Comparison of ENCODE assay signal across 17 cellular contexts in the genomic region with DNA sequence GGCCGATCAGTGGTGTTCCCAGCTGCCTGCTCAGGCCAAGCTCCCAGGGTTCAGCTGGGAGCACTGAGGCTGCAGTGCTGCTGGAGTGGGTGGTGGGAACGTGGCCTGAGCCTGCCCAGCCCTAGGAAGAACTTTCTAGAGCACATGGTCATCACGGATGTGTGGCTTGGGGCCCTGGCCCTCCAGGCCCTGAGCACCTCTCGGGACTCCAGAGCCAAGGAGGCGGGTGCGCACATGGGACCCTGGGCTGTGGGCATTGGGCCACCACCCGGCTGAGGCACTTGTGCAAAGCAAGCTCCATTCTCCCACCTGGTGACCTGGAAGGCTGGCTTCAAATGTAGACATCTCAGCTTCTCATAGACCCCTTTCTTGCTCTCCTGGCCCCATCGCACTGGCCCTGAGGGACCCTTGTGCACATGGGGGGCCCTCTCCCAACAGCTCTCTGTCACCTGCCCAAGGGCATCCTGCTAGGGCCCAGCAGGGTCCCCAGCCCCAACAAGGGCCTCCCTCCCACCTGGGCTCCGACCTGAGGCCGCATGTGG. TPM values are rescaled to one million over a fixed set of nuclear protein-coding genes. Genes with fewer than 3 reads are reported as not detected.
DNase-seq lines count a peak whose midpoint lies in the region; ATAC-seq and TF ChIP-seq lines count a peak whose summit lies in the region.
"Had no signal": no experiment of that assay in that cellular context is flagged by ENCODE, and none has a peak within 500 bp of the region (broad histone marks: within the 10 kb centered on the region; RNA-seq: fewer than 3 reads in every experiment).

No MANE protein-coding gene starts in this region.

- peak in 1 of 8 donors; percentile 1 for ATAC-seq in heart right ventricle
- ATAC-seq in upper lobe of right lung = no peak
- no peak for ATAC-seq in GM19463 (IDR thresholded peaks at IDR 0.05; ENCODE audit: unreplicated experiment)
- no peak for ATAC-seq in HG02571 (IDR thresholded peaks at IDR 0.05; ENCODE audit: unreplicated experiment)
- ATAC-seq: foreskin keratinocyte; stimulated activated naive CD8-positive, alpha-beta T cell treated with anti-CD3 and anti-CD28 coated beads, Interleukin-15, amount 100 ng/mL, for 72 hours had no signal

- no peaks in the 10 kb centered on the region for H3K36me3 ChIP-seq in heart right ventricle
- no peaks in the 10 kb centered on the region for H3K36me3 ChIP-seq in NT2/D1 (ENCODE audit: insufficient read depth, insufficient read length, low read length)
- no peaks in the 10 kb centered on the region for H3K36me3 ChIP-seq in upper lobe of right lung
- H3K36me3 ChIP-seq: Peyer's patch had no signal

- DNase-seq in heart right ventricle (peak in 1 of 2 donors; percentile 13), cardiac septum (ENCODE audit: low spot score) (no peak), NT2/D1 (ENCODE audit: low read depth, low spot score) (no peak), iPS-NIHi11 (ENCODE audit: low spot score) (peak; percentile 6), upper lobe of right lung (no peak), erythroblast (lab: John Stamatoyannopoulos, UW) (no peak)
- DNase-seq: activated CD4-positive, alpha-beta T cell treated with anti-CD3 and anti-CD28 coated beads, Interleukin-2, amount 10 ng/mL, durations not matched to agents 24 days and 14 days; activated T-cell treated with anti-CD3 and anti-CD28 coated beads for 4 hours; foreskin keratinocyte; NCI-H1436; NCI-H2171; NCI-H774; occipital lobe had no signal

- no peak for TF ChIP-seq POLR2A in erythroblast (IDR thresholded peaks at IDR 0.05; ENCODE audit: low read length)

- peak overlapping the region; percentile 57 to 91 (median 84) for H3K27ac ChIP-seq in heart right ventricle
- H3K27ac ChIP-seq in upper lobe of right lung = peak overlapping the region; percentile 68
- H3K27ac ChIP-seq: foreskin keratinocyte had no signal

- H3K4me3 ChIP-seq in heart right ventricle = no peak overlapping the region
- no peak overlapping the region for H3K4me3 ChIP-seq in NT2/D1 (ENCODE audit: insufficient read length, low read depth)
- no peak overlapping the region for H3K4me3 ChIP-seq in upper lobe of right lung
- H3K4me3 ChIP-seq: Peyer's patch had no signal

- WGBS in heart right ventricle, 2 donors = 86 to 87% methylated on average over 10 of the region's 10 CpGs

- H3K27me3 ChIP-seq in heart right ventricle (peaks cover 0 to 25% (median 12%) of the 10 kb centered on the region in 7 donors), NT2/D1 (ENCODE audit: insufficient read depth, insufficient read length) (peaks cover 10% of the 10 kb centered on the region), upper lobe of right lung (peaks cover 17% of the 10 kb centered on the region)
- H3K27me3 ChIP-seq: Peyer's patch had no signal

- TF ChIP-seq CTCF in heart right ventricle (IDR thresholded peaks at IDR 0.05) (no peak), upper lobe of right lung (IDR thresholded peaks at IDR 0.05) (no peak)

- H3K9ac ChIP-seq in NT2/D1 (ENCODE audit: insufficient read length, low read depth) = peak overlapping the region; percentile 21

- H3K9me3 ChIP-seq in heart right ventricle (no peaks in the 10 kb centered on the region), NT2/D1 (ENCODE audit: insufficient read depth, low read length) (no peaks in the 10 kb centered on the region), upper lobe of right lung (no peaks in the 10 kb centered on the region)
- H3K9me3 ChIP-seq: Peyer's patch had no signal

- intact Hi-C loops in heart right ventricle (cut with DNase I) (no loop called here), cardiac septum (cut with DNase I) (no loop called here), upper lobe of right lung (cut with DNase I) (no loop called here)

- H3K4me1 ChIP-seq in heart right ventricle (peaks cover 31 to 74% (median 62%) of the 10 kb centered on the region in 9 donors), NT2/D1 (ENCODE audit: insufficient read depth, insufficient read length) (peaks cover 44% of the 10 kb centered on the region), upper lobe of right lung (peaks cover 28% of the 10 kb centered on the region)
- H3K4me1 ChIP-seq: foreskin keratinocyte had no signal

RNA-seq across cellular contexts. Expression of a gene that starts 17.4 kb away (rescaled TPM):
- total RNA-seq in heart right ventricle (10 to 100 TPM in 7 of 10 donors, 1 to 10 TPM in 3; 2.6 to 20.8 (median 11.7) TPM), cardiac septum (11.7 TPM), upper lobe of right lung (21.5 TPM)
- polyA plus RNA-seq in heart right ventricle = 1 to 10 TPM; 2.0 to 5.4 TPM

RNA-seq across cellular contexts. Expression of a gene that starts 42.0 kb away (rescaled TPM):
- total RNA-seq in heart right ventricle (10 to 100 TPM; 15.2 to 21.5 (median 16.8) TPM), cardiac septum (13.9 TPM), upper lobe of right lung (27.4 TPM)
- 10 to 100 TPM in 1 of 2 donors, 1 to 10 TPM in 1; 4.7 to 11.5 TPM for polyA plus RNA-seq in heart right ventricle
